Comparison of ENCODE assay signal across 1 cellular context in genomic region chr19:12890787-12891552, GRCh38.
TF ChIP-seq lines count a peak whose summit lies in the region.

TSS of gene GCDH (plus strand) at chr19:12891160. CDS start at chr19:12891305, 145 bp downstream.

TF ChIP-seq in K562, 482 proteins besides CTCF, POLR2A, EP300 and RAD21 (continued from another document and continues in another):
- no peak for TF ChIP-seq KDM5B (IDR thresholded peaks at IDR 0.05; ENCODE audit: insufficient replicate concordance, low read depth, low read length)
- no peak; the same call in 1 of the 2 replicates for TF ChIP-seq CREB3L1 (IDR thresholded peaks at IDR 0.05; ENCODE audit: borderline replicate concordance, low read depth)
- no peak for TF ChIP-seq EZH2 (IDR thresholded peaks at IDR 0.05; ENCODE audit: borderline replicate concordance, low read depth, low read length)
- no peak for TF ChIP-seq HDAC3 (IDR thresholded peaks at IDR 0.05; ENCODE audit: borderline replicate concordance, partially characterized antibody)
- TF ChIP-seq CCAR2 (IDR thresholded peaks at IDR 0.05; ENCODE audit: low read depth, low read length) = no peak
- no peak for TF ChIP-seq TCF7L2 (IDR thresholded peaks at IDR 0.05; ENCODE audit: low read depth, low read length)
- TF ChIP-seq MTF1 (CRISPR knock-in tag; IDR thresholded peaks at IDR 0.05; ENCODE audit: borderline replicate concordance) = no peak
- no peak for TF ChIP-seq SMAD3 (CRISPR knock-in tag; conservative IDR thresholded peaks at IDR 0.05)
- TF ChIP-seq ARID1B (IDR thresholded peaks at IDR 0.05) = no peak
- TF ChIP-seq ATF1 (CRISPR knock-in tag; IDR thresholded peaks at IDR 0.05) = peak; percentile 65; the same call in 1 of the 2 replicates
- peak; percentile 97 for TF ChIP-seq ATF1 (tag; IDR thresholded peaks at IDR 0.05)
- no peak for TF ChIP-seq RHOXF2B (CRISPR knock-in tag; conservative IDR thresholded peaks at IDR 0.05)
- TF ChIP-seq CSDE1 (IDR thresholded peaks at IDR 0.05) = no peak
- no peak for TF ChIP-seq ERF (CRISPR knock-in tag; IDR thresholded peaks at IDR 0.05)
- no peak for TF ChIP-seq PATZ1 (CRISPR knock-in tag; IDR thresholded peaks at IDR 0.05; ENCODE audit: borderline replicate concordance)
- 0 out of 2 replicates have a peak, but pooled peaks have one; percentile 13 for TF ChIP-seq CEBPZ (IDR thresholded peaks at IDR 0.05; ENCODE audit: borderline replicate concordance, low read depth, low read length)
- TF ChIP-seq ZNF830 (CRISPR knock-in tag; IDR thresholded peaks at IDR 0.05) = no peak
- TF ChIP-seq ZNF780A (CRISPR knock-in tag; IDR thresholded peaks at IDR 0.05) = no peak
- TF ChIP-seq ZNF24 (IDR thresholded peaks at IDR 0.05) = no peak
- peak; percentile 97 for TF ChIP-seq CREM (IDR thresholded peaks at IDR 0.05; ENCODE audit: low read depth)
- TF ChIP-seq MAFK (IDR thresholded peaks at IDR 0.05; ENCODE audit: low read length) = no peak
- peak; percentile 93 to 98 for TF ChIP-seq MNT (conservative IDR thresholded peaks at IDR 0.05)
- no peak for TF ChIP-seq DEAF1 (CRISPR knock-in tag; IDR thresholded peaks at IDR 0.05)
- no peak for TF ChIP-seq HNRNPH1 (optimal IDR thresholded peaks at IDR 0.05; ENCODE audit: low read depth, low read length)
- peak; percentile 69 for TF ChIP-seq ELF1 (tag; IDR thresholded peaks at IDR 0.05)
- TF ChIP-seq GATAD2A (IDR thresholded peaks at IDR 0.05) = no peak
- no peak for TF ChIP-seq ZNF586 (CRISPR knock-in tag; conservative IDR thresholded peaks at IDR 0.05)
- TF ChIP-seq NEUROD1 (IDR thresholded peaks at IDR 0.05; ENCODE audit: borderline replicate concordance, low read depth, low read length, partially characterized antibody) = peak; percentile 99
- no peak for TF ChIP-seq KAT7 (CRISPR knock-in tag; IDR thresholded peaks at IDR 0.05; ENCODE audit: borderline replicate concordance)
- TF ChIP-seq TRIM25 (IDR thresholded peaks at IDR 0.05; ENCODE audit: borderline replicate concordance) = no peak
- no peak for TF ChIP-seq PCBP2 (IDR thresholded peaks at IDR 0.05; ENCODE audit: low read depth, low read length, poor library complexity, severe bottlenecking)
- no peak for TF ChIP-seq ZNF655 (CRISPR knock-in tag; IDR thresholded peaks at IDR 0.05)
- TF ChIP-seq CREB5 (CRISPR knock-in tag; IDR thresholded peaks at IDR 0.05) = no peak
- no peak for TF ChIP-seq HDAC6 (IDR thresholded peaks at IDR 0.05; ENCODE audit: low read depth, low read length)
- TF ChIP-seq ZNF347 (CRISPR knock-in tag; IDR thresholded peaks at IDR 0.05; ENCODE audit: low read depth) = no peak
- TF ChIP-seq XRCC5 (IDR thresholded peaks at IDR 0.05; ENCODE audit: low read depth, low read length) = no peak
- TF ChIP-seq PML (IDR thresholded peaks at IDR 0.05; ENCODE audit: low read length) = no peak
- TF ChIP-seq TEAD2 (tag; IDR thresholded peaks at IDR 0.05) = no peak
- TF ChIP-seq CBX3 (IDR thresholded peaks at IDR 0.05; ENCODE audit: borderline replicate concordance in 1 of 2, low read length in 2 of 2) = no peak
- TF ChIP-seq ZFP30 (CRISPR knock-in tag; IDR thresholded peaks at IDR 0.05; ENCODE audit: borderline replicate concordance) = no peak
- no peak for TF ChIP-seq ZNF766 (CRISPR knock-in tag; conservative IDR thresholded peaks at IDR 0.05)
- peak; percentile 16 for TF ChIP-seq TAF1 (IDR thresholded peaks at IDR 0.05; ENCODE audit: control insufficient read depth, extremely low read depth, insufficient read depth, low read length, severe bottlenecking)
- 0 out of 2 replicates have a peak, but pooled peaks have one; percentile 4 for TF ChIP-seq ZNF384 (IDR thresholded peaks at IDR 0.05; ENCODE audit: low read depth, low read length)
- no peak for TF ChIP-seq HNRNPK (IDR thresholded peaks at IDR 0.05; ENCODE audit: low read depth, low read length, poor library complexity, severe bottlenecking)
- no peak for TF ChIP-seq THRA (IDR thresholded peaks at IDR 0.05)
- no peak for TF ChIP-seq ZNF354B (CRISPR knock-in tag; IDR thresholded peaks at IDR 0.05)
- no peak for TF ChIP-seq MIER1 (IDR thresholded peaks at IDR 0.05; ENCODE audit: low read depth)
